Comparison of ENCODE assay signal across 11 cellular contexts in the genomic region with DNA sequence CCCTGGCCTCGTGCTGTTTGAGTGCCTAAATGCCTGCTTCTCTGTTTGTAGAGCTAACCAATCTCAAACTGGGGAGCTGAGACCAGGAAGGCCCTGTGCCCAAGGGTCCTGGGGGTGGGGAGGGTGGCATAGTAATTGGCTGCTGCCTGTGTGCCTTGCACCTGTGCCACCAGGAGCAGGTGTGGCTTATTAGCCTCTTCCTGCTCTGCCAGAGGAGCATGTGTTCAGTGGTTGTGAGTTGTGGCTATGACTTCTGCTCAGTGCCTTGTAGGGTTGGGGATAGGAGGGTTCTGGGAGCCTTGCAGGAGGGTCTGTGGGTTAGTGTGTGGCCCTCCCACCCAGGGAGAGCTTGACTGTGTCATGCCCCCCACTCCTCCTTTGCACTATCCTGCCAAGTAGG.
DNase-seq lines count a peak whose midpoint lies in the region; ATAC-seq and TF ChIP-seq lines count a peak whose summit lies in the region.
"Had no signal": no experiment of that assay in that cellular context is flagged by ENCODE, and none has a peak within 500 bp of the region (broad histone marks: within the 10 kb centered on the region; RNA-seq: fewer than 3 reads in every experiment).

No MANE protein-coding gene starts in this region.

- no peak overlapping the region for H2AFZ ChIP-seq in mammary epithelial cell (ENCODE audit: low read depth, low read length)

- CTCF ChIA-PET in MCF 10A (lab: Yijun Ruan, JAX), result interaction anchor here (0.5 to 1.7 kb wide), 7 partner anchors 8 to 510 kb away, joined by 3 to 7 read pairs (median 3); no protein-coding TSS in a partner anchor
- CTCF ChIA-PET in mammary epithelial cell (lab: Charles Lee; ENCODE audit: low non-redundant PET), result interaction anchor here (0.6 kb wide), 1 partner anchor 92 kb away, joined by 3 read pairs; no protein-coding TSS in a partner anchor

- H4K20me1 ChIP-seq in mammary epithelial cell (ENCODE audit: insufficient read depth, low read length), result no peaks in the 10 kb centered on the region

- WGBS in mammary epithelial cell (ENCODE audit: low coverage, missing lambda C conversion rate), result 100% methylated on average over 1 of the region's 1 CpG
- WGBS in adrenal gland, 4 donors, result 78 to 89% (median 81%) methylated on average over 1 of the region's 1 CpG

- in situ Hi-C loops in mammary epithelial cell (cut with MboI; ENCODE audit: low sequenced_read_pairs in 2 of 2), result no loop called here

- no peaks in the 10 kb centered on the region for H3K79me2 ChIP-seq in mammary epithelial cell (ENCODE audit: insufficient read depth, low read length)

- H3K9ac ChIP-seq in mammary epithelial cell (ENCODE audit: insufficient read depth, low read length), result no peak overlapping the region

- no peak for TF ChIP-seq CTCF in MCF 10A (IDR thresholded peaks at IDR 0.05; ENCODE audit: unreplicated experiment)
- no peak for TF ChIP-seq CTCF in mammary epithelial cell (conservative IDR thresholded peaks at IDR 0.05 in 1 of 2, IDR thresholded peaks at IDR 0.05 in 1 of 2; ENCODE audit: extremely low read depth in 1 of 2, insufficient read depth in 1 of 2, low read depth in 1 of 2, low read length in 2 of 2)
- no peak for TF ChIP-seq CTCF in adrenal gland (IDR thresholded peaks at IDR 0.05)
- no peak for TF ChIP-seq CTCF in upper lobe of right lung (IDR thresholded peaks at IDR 0.05)
- TF ChIP-seq CTCF in nephron progenitor cell (IDR thresholded peaks at IDR 0.05), result no peak

- H3K36me3 ChIP-seq in mammary epithelial cell (ENCODE audit: insufficient read depth, low read length) (no peaks in the 10 kb centered on the region), adrenal gland (replicated peaks in 1 of 2) (no peaks in the 10 kb centered on the region), upper lobe of right lung (no peaks in the 10 kb centered on the region)

- no peaks in the 10 kb centered on the region for H3K9me3 ChIP-seq in mammary epithelial cell (replicated peaks; ENCODE audit: insufficient read depth, low read length)
- H3K9me3 ChIP-seq in adrenal gland (replicated peaks in 1 of 3), result no peaks in the 10 kb centered on the region
- H3K9me3 ChIP-seq in upper lobe of right lung, result no peaks in the 10 kb centered on the region

- no TSS peak for BruUV-seq in MCF 10A (replicated peaks; lab: Mats Ljungman, UMichigan)
- BruUV-seq in mammary epithelial cell (replicated peaks; lab: Mats Ljungman, UMichigan), result no TSS peak

- H3K9me3 Mint-ChIP-seq in MCF 10A (ENCODE audit: unreplicated experiment) (no peaks in the 10 kb centered on the region), nephron progenitor cell (no peaks in the 10 kb centered on the region)

- no peak for TF ChIP-seq POLR2A in adrenal gland (IDR thresholded peaks at IDR 0.05)

- H3K27ac ChIP-seq in mammary epithelial cell (ENCODE audit: insufficient read depth, low read depth, low read length) (no peak overlapping the region), adrenal gland (peak overlapping the region in 4 of 5 donors; percentile 93 to 98 (median 97)), upper lobe of right lung (peak overlapping the region; percentile 97)
- H3K27ac ChIP-seq: SK-N-MC had no signal

- POLR2A ChIA-PET in MCF 10A (lab: Yijun Ruan, JAX), result interaction anchor here (0.6 to 33.6 kb wide), 8 partner anchors 5 to 480 kb away, joined by 3 to 1399 read pairs (median 6); no protein-coding TSS in a partner anchor

- H3K4me3 Mint-ChIP-seq in MCF 10A (ENCODE audit: unreplicated experiment) (peak overlapping the region; percentile 58), nephron progenitor cell (no peak overlapping the region)

- no peak overlapping the region for H3K4me2 ChIP-seq in mammary epithelial cell (ENCODE audit: insufficient read depth, low read depth, low read length)

- no peak overlapping the region for H3K4me3 ChIP-seq in mammary epithelial cell (replicated peaks in 1 of 3; ENCODE audit: insufficient read depth in 1 of 3, low read depth in 2 of 3, low read length in 3 of 3)
- no peak overlapping the region for H3K4me3 ChIP-seq in adrenal gland
- no peak overlapping the region for H3K4me3 ChIP-seq in upper lobe of right lung
- H3K4me3 ChIP-seq: SK-N-MC had no signal

- H3K27me3 Mint-ChIP-seq in MCF 10A (ENCODE audit: insufficient read depth, unreplicated experiment), result no peaks in the 10 kb centered on the region
- no peaks in the 10 kb centered on the region for H3K27me3 Mint-ChIP-seq in nephron progenitor cell (ENCODE audit: low read depth, poor library complexity)

- H3K27me3 ChIP-seq in mammary epithelial cell (ENCODE audit: insufficient read depth, low read length) (peaks cover 11% of the 10 kb centered on the region), adrenal gland (no peaks in the 10 kb centered on the region), upper lobe of right lung (no peaks in the 10 kb centered on the region)

- H3K27ac Mint-ChIP-seq in MCF 10A (ENCODE audit: low read depth, unreplicated experiment) (peak overlapping the region; percentile 99), nephron progenitor cell (no peak overlapping the region)

- no peak for DNase-seq in MCF 10A (ENCODE audit: unreplicated experiment)
- no peak for DNase-seq in mammary epithelial cell
- DNase-seq in adrenal gland, result peak in 1 of 7 donors; percentile 16
- peak; percentile 74 for DNase-seq in myocyte (ENCODE audit: low read depth)
- DNase-seq in upper lobe of right lung, result no peak
- no peak for DNase-seq in DMS79 treated with DMSO at 0.1 percent for 48 hours (lab: John Stamatoyannopoulos, UW)
- no peak for DNase-seq in NOMO-1 treated with DMSO at 0.1 percent for 48 hours (lab: John Stamatoyannopoulos, UW; ENCODE audit: unreplicated experiment)
- no peak for DNase-seq in nephron progenitor cell
- DNase-seq: effector CD4-positive, alpha-beta T cell; NCI-H1105 treated with DMSO at 0.1 percent for 48 hours had no signal

- intact Hi-C loops in MCF 10A (cut with micrococcal nuclease), result no loop called here
- intact Hi-C loops in mammary epithelial cell (cut with micrococcal nuclease), result loop anchor here (5.0 to 10.0 kb wide), 3 partner anchors 36 to 854 kb away; a partner anchor contains a TSS
- intact Hi-C loops in adrenal gland (cut with DNase I), result loop anchor here in 1 of 2 donors (5.0 kb wide), 1 partner anchor 106 kb away; no protein-coding TSS in a partner anchor
- intact Hi-C loops in upper lobe of right lung (cut with DNase I), result no loop called here

- H3K4me1 Mint-ChIP-seq in MCF 10A (ENCODE audit: insufficient read depth, unreplicated experiment) (peaks cover 90% of the 10 kb centered on the region), nephron progenitor cell (peaks cover 99% of the 10 kb centered on the region)

- dilution Hi-C loops in mammary epithelial cell (cut with HindIII; ENCODE audit: low sequenced_read_pairs), result loop anchor here (5.0 kb wide), 1 partner anchor 56 kb away; no protein-coding TSS in a partner anchor

- H3K36me3 Mint-ChIP-seq in MCF 10A (ENCODE audit: insufficient read depth, unreplicated experiment) (peaks cover 100% of the 10 kb centered on the region), nephron progenitor cell (ENCODE audit: low read depth) (no peaks in the 10 kb centered on the region)

- ATAC-seq in upper lobe of right lung, result no peak

- H3K4me1 ChIP-seq in mammary epithelial cell (ENCODE audit: insufficient read depth, low read length), result peaks cover 25% of the 10 kb centered on the region
- peaks cover 99% of the 10 kb centered on the region in 2 donors for H3K4me1 ChIP-seq in adrenal gland (replicated peaks in 1 of 2)
- peaks cover 98% of the 10 kb centered on the region for H3K4me1 ChIP-seq in upper lobe of right lung
